ENCODE assay signal across 2 cellular contexts in genomic region chr18:2293109-2293839, GRCh38.
TF ChIP-seq lines count a peak whose summit lies in the region.

No MANE protein-coding gene starts in this region.

TF ChIP-seq in SK-N-SH, 30 proteins besides CTCF, POLR2A, EP300 and RAD21 (continued from another document):
- no peak for TF ChIP-seq RXRA (IDR thresholded peaks at IDR 0.05; ENCODE audit: borderline replicate concordance, low read depth)
- TF ChIP-seq IRF3 (IDR thresholded peaks at IDR 0.05; ENCODE audit: low read depth, low read length) = no peak

TF ChIP-seq in SK-N-SH treated with all-trans-retinoic acid at 6 μM for 48 hours, 23 proteins besides CTCF, POLR2A, EP300 and RAD21 (continued from another document):
- TF ChIP-seq CSDC2 (CRISPR knock-in tag; IDR thresholded peaks at IDR 0.05) (no peak), TOX (CRISPR knock-in tag; IDR thresholded peaks at IDR 0.05; ENCODE audit: borderline replicate concordance) (no peak)
